1 cellular context compared by ENCODE assay signal in the genomic region with DNA sequence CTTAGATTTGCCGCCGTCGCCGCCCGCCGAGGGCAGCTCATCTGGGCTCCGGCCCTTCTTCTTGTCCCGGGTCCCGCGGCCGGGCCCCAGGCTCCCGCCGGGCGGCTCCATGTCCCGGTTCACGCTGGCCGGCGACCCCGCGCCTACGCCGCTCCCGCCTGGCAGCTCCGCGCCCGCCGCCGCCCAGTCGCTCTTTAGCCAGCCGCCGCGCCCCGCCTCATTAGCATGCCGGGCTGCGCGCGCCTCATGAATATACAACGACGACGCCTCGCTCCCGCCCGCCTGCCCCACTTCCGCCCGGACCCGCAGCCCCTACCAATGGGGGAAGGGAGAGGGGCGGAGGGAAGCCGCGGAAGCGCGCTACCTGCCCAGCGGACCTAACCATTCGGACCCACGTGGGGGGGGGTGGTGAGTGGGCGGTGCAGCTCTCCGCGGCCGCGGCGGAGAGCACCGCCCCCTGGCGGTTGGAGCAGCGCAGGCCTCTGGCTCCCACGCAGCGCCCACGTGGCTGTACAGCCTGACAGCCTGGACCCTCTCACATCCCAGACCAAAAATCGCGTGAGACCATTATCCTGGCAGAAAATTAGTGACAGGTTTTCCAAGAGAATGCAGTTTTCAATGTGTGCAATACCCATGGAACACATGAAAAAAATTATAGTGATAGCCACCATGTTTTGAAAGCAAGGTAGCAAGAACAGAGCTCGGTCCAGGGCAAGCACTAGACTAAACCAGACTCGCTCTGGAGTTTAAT.
TF ChIP-seq lines count a peak whose summit lies in the region.

A gene (minus strand): TSS at position 197 of the 751 bp plus-strand sequence. CDS start 86 bp downstream, at position 111.

TF ChIP-seq in HepG2, 621 proteins besides CTCF, POLR2A, EP300 and RAD21 (continued from another document and continues in another):
- TF ChIP-seq ZNF772 (CRISPR knock-in tag; IDR thresholded peaks at IDR 0.05): peak; percentile 72; the same call in 1 of the 2 replicates
- TF ChIP-seq, protein P1, sequence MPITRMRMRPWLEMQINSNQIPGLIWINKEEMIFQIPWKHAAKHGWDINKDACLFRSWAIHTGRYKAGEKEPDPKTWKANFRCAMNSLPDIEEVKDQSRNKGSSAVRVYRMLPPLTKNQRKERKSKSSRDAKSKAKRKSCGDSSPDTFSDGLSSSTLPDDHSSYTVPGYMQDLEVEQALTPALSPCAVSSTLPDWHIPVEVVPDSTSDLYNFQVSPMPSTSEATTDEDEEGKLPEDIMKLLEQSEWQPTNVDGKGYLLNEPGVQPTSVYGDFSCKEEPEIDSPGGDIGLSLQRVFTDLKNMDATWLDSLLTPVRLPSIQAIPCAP (CRISPR knock-in tag; IDR thresholded peaks at IDR 0.05; ENCODE audit: low read depth): no peak
- TF ChIP-seq ZNF354B (CRISPR knock-in tag; IDR thresholded peaks at IDR 0.05): no peak
- TF ChIP-seq PCBP2 (optimal IDR thresholded peaks at IDR 0.05; ENCODE audit: low read depth, low read length, poor library complexity, severe bottlenecking): no peak
- peak; percentile 38; the same call in 1 of the 2 replicates for TF ChIP-seq SIX4 (CRISPR knock-in tag; IDR thresholded peaks at IDR 0.05)
- TF ChIP-seq ZNF737 (CRISPR knock-in tag; IDR thresholded peaks at IDR 0.05; ENCODE audit: borderline replicate concordance): no peak
- TF ChIP-seq, protein P2, sequence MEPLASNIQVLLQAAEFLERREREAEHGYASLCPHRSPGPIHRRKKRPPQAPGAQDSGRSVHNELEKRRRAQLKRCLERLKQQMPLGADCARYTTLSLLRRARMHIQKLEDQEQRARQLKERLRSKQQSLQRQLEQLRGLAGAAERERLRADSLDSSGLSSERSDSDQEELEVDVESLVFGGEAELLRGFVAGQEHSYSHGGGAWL (CRISPR knock-in tag; IDR thresholded peaks at IDR 0.05): peak; percentile 76; the same call in 1 of the 2 replicates
- TF ChIP-seq, protein P3, sequence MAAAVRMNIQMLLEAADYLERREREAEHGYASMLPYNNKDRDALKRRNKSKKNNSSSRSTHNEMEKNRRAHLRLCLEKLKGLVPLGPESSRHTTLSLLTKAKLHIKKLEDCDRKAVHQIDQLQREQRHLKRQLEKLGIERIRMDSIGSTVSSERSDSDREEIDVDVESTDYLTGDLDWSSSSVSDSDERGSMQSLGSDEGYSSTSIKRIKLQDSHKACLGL (CRISPR knock-in tag; IDR thresholded peaks at IDR 0.05): peak; percentile 97
- TF ChIP-seq ZNF747 (CRISPR knock-in tag; IDR thresholded peaks at IDR 0.05; ENCODE audit: borderline replicate concordance): peak; percentile 82; the same call in 1 of the 2 replicates
- peak; percentile 36; the same call in 1 of the 2 replicates for TF ChIP-seq ZKSCAN8 (CRISPR knock-in tag; IDR thresholded peaks at IDR 0.05; ENCODE audit: borderline replicate concordance)
- peak; percentile 42 for TF ChIP-seq RARA (CRISPR knock-in tag; IDR thresholded peaks at IDR 0.05)
- 0 out of 2 replicates have a peak, but pooled peaks have one; percentile 36 for TF ChIP-seq PAWR (CRISPR knock-in tag; IDR thresholded peaks at IDR 0.05; ENCODE audit: borderline replicate concordance)
- TF ChIP-seq ZNF619 (CRISPR knock-in tag; IDR thresholded peaks at IDR 0.05): peak; percentile 84; the same call in 1 of the 2 replicates
- no peak for TF ChIP-seq ZNF720 (CRISPR knock-in tag; IDR thresholded peaks at IDR 0.05)
- TF ChIP-seq U2AF2 (IDR thresholded peaks at IDR 0.05; ENCODE audit: low read depth, low read length): no peak
- no peak for TF ChIP-seq ZNF253 (CRISPR knock-in tag; IDR thresholded peaks at IDR 0.05; ENCODE audit: borderline replicate concordance)
- TF ChIP-seq SP4 (CRISPR knock-in tag; IDR thresholded peaks at IDR 0.05): peak; percentile 93; the same call in 1 of the 2 replicates
- TF ChIP-seq NFYC (CRISPR knock-in tag; IDR thresholded peaks at IDR 0.05): peak; percentile 71
- TF ChIP-seq ZNF674 (CRISPR knock-in tag; IDR thresholded peaks at IDR 0.05; ENCODE audit: low read depth): no peak
- TF ChIP-seq, protein P4, sequence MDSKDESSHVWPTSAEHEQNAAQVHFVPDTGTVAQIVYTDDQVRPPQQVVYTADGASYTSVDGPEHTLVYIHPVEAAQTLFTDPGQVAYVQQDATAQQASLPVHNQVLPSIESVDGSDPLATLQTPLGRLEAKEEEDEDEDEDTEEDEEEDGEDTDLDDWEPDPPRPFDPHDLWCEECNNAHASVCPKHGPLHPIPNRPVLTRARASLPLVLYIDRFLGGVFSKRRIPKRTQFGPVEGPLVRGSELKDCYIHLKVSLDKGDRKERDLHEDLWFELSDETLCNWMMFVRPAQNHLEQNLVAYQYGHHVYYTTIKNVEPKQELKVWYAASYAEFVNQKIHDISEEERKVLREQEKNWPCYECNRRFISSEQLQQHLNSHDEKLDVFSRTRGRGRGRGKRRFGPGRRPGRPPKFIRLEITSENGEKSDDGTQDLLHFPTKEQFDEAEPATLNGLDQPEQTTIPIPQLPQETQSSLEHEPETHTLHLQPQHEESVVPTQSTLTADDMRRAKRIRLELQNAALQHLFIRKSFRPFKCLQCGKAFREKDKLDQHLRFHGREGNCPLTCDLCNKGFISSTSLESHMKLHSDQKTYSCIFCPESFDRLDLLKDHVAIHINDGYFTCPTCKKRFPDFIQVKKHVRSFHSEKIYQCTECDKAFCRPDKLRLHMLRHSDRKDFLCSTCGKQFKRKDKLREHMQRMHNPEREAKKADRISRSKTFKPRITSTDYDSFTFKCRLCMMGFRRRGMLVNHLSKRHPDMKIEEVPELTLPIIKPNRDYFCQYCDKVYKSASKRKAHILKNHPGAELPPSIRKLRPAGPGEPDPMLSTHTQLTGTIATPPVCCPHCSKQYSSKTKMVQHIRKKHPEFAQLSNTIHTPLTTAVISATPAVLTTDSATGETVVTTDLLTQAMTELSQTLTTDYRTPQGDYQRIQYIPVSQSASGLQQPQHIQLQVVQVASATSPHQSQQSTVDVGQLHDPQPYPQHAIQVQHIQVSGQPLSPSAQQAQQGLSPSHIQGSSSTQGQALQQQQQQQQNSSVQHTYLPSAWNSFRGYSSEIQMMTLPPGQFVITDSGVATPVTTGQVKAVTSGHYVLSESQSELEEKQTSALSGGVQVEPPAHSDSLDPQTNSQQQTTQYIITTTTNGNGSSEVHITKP (CRISPR knock-in tag; IDR thresholded peaks at IDR 0.05; ENCODE audit: low read depth): peak; percentile 100
- no peak for TF ChIP-seq JARID2 (CRISPR knock-in tag; IDR thresholded peaks at IDR 0.05; ENCODE audit: insufficient replicate concordance)
- TF ChIP-seq MBD4 (IDR thresholded peaks at IDR 0.05; ENCODE audit: borderline replicate concordance, low read length): no peak
- TF ChIP-seq HNRNPLL (IDR thresholded peaks at IDR 0.05; ENCODE audit: low read depth, low read length, poor library complexity, severe bottlenecking): peak; percentile 90
- no peak for TF ChIP-seq ZNF660 (CRISPR knock-in tag; IDR thresholded peaks at IDR 0.05; ENCODE audit: borderline replicate concordance, low read depth)
- TF ChIP-seq ZNF350 (CRISPR knock-in tag; IDR thresholded peaks at IDR 0.05; ENCODE audit: borderline replicate concordance, low read depth): peak; percentile 92
- TF ChIP-seq RCOR2 (CRISPR knock-in tag; IDR thresholded peaks at IDR 0.05): no peak
- no peak for TF ChIP-seq ZNF678 (CRISPR knock-in tag; IDR thresholded peaks at IDR 0.05)
- no peak for TF ChIP-seq AHR (CRISPR knock-in tag; IDR thresholded peaks at IDR 0.05)
- TF ChIP-seq, protein P5, sequence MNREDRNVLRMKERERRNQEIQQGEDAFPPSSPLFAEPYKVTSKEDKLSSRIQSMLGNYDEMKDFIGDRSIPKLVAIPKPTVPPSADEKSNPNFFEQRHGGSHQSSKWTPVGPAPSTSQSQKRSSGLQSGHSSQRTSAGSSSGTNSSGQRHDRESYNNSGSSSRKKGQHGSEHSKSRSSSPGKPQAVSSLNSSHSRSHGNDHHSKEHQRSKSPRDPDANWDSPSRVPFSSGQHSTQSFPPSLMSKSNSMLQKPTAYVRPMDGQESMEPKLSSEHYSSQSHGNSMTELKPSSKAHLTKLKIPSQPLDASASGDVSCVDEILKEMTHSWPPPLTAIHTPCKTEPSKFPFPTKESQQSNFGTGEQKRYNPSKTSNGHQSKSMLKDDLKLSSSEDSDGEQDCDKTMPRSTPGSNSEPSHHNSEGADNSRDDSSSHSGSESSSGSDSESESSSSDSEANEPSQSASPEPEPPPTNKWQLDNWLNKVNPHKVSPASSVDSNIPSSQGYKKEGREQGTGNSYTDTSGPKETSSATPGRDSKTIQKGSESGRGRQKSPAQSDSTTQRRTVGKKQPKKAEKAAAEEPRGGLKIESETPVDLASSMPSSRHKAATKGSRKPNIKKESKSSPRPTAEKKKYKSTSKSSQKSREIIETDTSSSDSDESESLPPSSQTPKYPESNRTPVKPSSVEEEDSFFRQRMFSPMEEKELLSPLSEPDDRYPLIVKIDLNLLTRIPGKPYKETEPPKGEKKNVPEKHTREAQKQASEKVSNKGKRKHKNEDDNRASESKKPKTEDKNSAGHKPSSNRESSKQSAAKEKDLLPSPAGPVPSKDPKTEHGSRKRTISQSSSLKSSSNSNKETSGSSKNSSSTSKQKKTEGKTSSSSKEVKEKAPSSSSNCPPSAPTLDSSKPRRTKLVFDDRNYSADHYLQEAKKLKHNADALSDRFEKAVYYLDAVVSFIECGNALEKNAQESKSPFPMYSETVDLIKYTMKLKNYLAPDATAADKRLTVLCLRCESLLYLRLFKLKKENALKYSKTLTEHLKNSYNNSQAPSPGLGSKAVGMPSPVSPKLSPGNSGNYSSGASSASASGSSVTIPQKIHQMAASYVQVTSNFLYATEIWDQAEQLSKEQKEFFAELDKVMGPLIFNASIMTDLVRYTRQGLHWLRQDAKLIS (CRISPR knock-in tag; IDR thresholded peaks at IDR 0.05): no peak
- TF ChIP-seq ZNF546 (CRISPR knock-in tag; conservative IDR thresholded peaks at IDR 0.05): 0 out of 2 replicates have a peak, but pooled peaks have one; percentile 30
- TF ChIP-seq ZNF589 (CRISPR knock-in tag; conservative IDR thresholded peaks at IDR 0.05): 0 out of 2 replicates have a peak, but pooled peaks have one; percentile 46
- 0 out of 2 replicates have a peak, but pooled peaks have one; percentile 15 for TF ChIP-seq ZNF782 (CRISPR knock-in tag; IDR thresholded peaks at IDR 0.05; ENCODE audit: borderline replicate concordance)
- TF ChIP-seq ZSCAN12 (CRISPR knock-in tag; IDR thresholded peaks at IDR 0.05): no peak
- TF ChIP-seq, protein P6, sequence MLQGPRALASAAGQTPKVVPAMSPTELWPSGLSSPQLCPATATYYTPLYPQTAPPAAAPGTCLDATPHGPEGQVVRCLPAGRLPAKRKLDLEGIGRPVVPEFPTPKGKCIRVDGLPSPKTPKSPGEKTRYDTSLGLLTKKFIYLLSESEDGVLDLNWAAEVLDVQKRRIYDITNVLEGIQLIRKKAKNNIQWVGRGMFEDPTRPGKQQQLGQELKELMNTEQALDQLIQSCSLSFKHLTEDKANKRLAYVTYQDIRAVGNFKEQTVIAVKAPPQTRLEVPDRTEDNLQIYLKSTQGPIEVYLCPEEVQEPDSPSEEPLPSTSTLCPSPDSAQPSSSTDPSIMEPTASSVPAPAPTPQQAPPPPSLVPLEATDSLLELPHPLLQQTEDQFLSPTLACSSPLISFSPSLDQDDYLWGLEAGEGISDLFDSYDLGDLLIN (CRISPR knock-in tag; IDR thresholded peaks at IDR 0.05; ENCODE audit: borderline replicate concordance): no peak
- peak; percentile 79; the same call in 1 of the 2 replicates for TF ChIP-seq ARHGAP35 (CRISPR knock-in tag; IDR thresholded peaks at IDR 0.05; ENCODE audit: borderline replicate concordance)
- no peak for TF ChIP-seq HNF4G (IDR thresholded peaks at IDR 0.05; ENCODE audit: borderline replicate concordance, low read depth, low read length)
- no peak for TF ChIP-seq HNF4G (CRISPR knock-in tag; IDR thresholded peaks at IDR 0.05; ENCODE audit: borderline replicate concordance, low read depth)
- TF ChIP-seq, protein P7, sequence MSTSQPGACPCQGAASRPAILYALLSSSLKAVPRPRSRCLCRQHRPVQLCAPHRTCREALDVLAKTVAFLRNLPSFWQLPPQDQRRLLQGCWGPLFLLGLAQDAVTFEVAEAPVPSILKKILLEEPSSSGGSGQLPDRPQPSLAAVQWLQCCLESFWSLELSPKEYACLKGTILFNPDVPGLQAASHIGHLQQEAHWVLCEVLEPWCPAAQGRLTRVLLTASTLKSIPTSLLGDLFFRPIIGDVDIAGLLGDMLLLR (CRISPR knock-in tag; IDR thresholded peaks at IDR 0.05): peak; percentile 94
- peak; percentile 23; the same call in 1 of the 2 replicates for TF ChIP-seq SIX1 (CRISPR knock-in tag; IDR thresholded peaks at IDR 0.05; ENCODE audit: borderline replicate concordance)
- TF ChIP-seq NFKBIZ (CRISPR knock-in tag; IDR thresholded peaks at IDR 0.05): no peak
- TF ChIP-seq RFXANK (CRISPR knock-in tag; IDR thresholded peaks at IDR 0.05): no peak
- TF ChIP-seq ZNF724P (CRISPR knock-in tag; IDR thresholded peaks at IDR 0.05; ENCODE audit: borderline replicate concordance): 0 out of 2 replicates have a peak, but pooled peaks have one; percentile 41
- peak; percentile 66; the same call in 1 of the 2 replicates for TF ChIP-seq NR2C2 (CRISPR knock-in tag; IDR thresholded peaks at IDR 0.05; ENCODE audit: borderline replicate concordance)
- TF ChIP-seq, protein P8, sequence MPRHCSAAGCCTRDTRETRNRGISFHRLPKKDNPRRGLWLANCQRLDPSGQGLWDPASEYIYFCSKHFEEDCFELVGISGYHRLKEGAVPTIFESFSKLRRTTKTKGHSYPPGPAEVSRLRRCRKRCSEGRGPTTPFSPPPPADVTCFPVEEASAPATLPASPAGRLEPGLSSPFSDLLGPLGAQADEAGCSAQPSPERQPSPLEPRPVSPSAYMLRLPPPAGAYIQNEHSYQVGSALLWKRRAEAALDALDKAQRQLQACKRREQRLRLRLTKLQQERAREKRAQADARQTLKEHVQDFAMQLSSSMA (CRISPR knock-in tag; IDR thresholded peaks at IDR 0.05): no peak; the same call in 1 of the 2 replicates
- TF ChIP-seq, protein P9, sequence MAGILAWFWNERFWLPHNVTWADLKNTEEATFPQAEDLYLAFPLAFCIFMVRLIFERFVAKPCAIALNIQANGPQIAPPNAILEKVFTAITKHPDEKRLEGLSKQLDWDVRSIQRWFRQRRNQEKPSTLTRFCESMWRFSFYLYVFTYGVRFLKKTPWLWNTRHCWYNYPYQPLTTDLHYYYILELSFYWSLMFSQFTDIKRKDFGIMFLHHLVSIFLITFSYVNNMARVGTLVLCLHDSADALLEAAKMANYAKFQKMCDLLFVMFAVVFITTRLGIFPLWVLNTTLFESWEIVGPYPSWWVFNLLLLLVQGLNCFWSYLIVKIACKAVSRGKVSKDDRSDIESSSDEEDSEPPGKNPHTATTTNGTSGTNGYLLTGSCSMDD (CRISPR knock-in tag; IDR thresholded peaks at IDR 0.05): no peak
- peak; percentile 35 for TF ChIP-seq U2AF1 (optimal IDR thresholded peaks at IDR 0.05; ENCODE audit: low read depth, low read length)
